Comparison of ENCODE assay signal across 26 cellular contexts in genomic region chr5:3345195-3345594, GRCh38.
"Had no signal": no experiment of that assay in that cellular context is flagged by ENCODE, and none has a peak within 500 bp of the region (broad histone marks: within the 10 kb centered on the region; RNA-seq: fewer than 3 reads in every experiment).

No MANE protein-coding gene starts in this region.

- H3K4me1 ChIP-seq: neural progenitor cell, psoas muscle, transverse colon, upper lobe of right lung, uterus had no signal

- H3K27ac ChIP-seq: esophagus squamous epithelium, neural progenitor cell, psoas muscle, skin epidermis, transverse colon, upper lobe of right lung, uterus had no signal

- ATAC-seq: left lobe of liver; mucosa of descending colon; psoas muscle; right cardiac atrium; stimulated activated naive B cell treated with anti-CD40 and anti-IgM and Interleukin-4, amounts not matched to agents 10 μg/mL and 1 μg/mL and 100 μg/mL, for 72 hours; upper lobe of right lung had no signal

- H3K4me3 ChIP-seq: esophagus squamous epithelium, lung, mucosa of descending colon, neural progenitor cell, psoas muscle, skin epidermis, transverse colon, upper lobe of right lung, uterus had no signal

- H3K9me3 Mint-ChIP-seq: mesothelial cell of epicardium, neural progenitor cell had no signal

- H3K9me3 ChIP-seq: esophagus squamous epithelium, psoas muscle, transverse colon, upper lobe of right lung, uterus had no signal

- H2AFZ ChIP-seq: neural progenitor cell had no signal

- H3K4me3 Mint-ChIP-seq: dendritic cell treated with granulocyte-macrophage colony-stimulating factor and Interleukin-4, amounts not matched to agents 40 ng/mL and 50 ng/mL, for 4 days; memory B cell; mesothelial cell of epicardium; nephron; neural progenitor cell; stimulated activated naive B cell treated with anti-CD40 and anti-IgM and Interleukin-4, amounts not matched to agents 10 μg/mL and 1 μg/mL and 100 μg/mL, for 72 hours; stimulated activated naive CD8-positive, alpha-beta T cell treated with anti-CD3 and anti-CD28 coated beads, Interleukin-15, Interleukin-2, amounts not matched to agents 100 ng/mL and 50 ng/mL, for 24 hours had no signal

- H3K9ac ChIP-seq: neural progenitor cell had no signal

- DNase-seq: cerebellar nuclear complex; effector CD8-positive, alpha-beta T cell; esophagus squamous epithelium; foreskin melanocyte; kidney; mucosa of descending colon; naive B cell; right cardiac atrium; stimulated activated CD4-positive, alpha-beta T cell treated with anti-CD3 and anti-CD28 coated beads, Interleukin-15, amount 100 ng/mL, for 24 hours; stimulated activated CD4-positive, alpha-beta T cell treated with anti-CD3 and anti-CD28 coated beads, Interleukin-2, amount 100 ng/mL, for 48 hours; stimulated activated naive B cell treated with anti-CD40 and anti-IgM and Interleukin-4, amounts not matched to agents 10 μg/mL and 1 μg/mL and 100 μg/mL, for 72 hours; transverse colon; upper lobe of right lung; uterus had no signal

- H3K27ac Mint-ChIP-seq: dendritic cell treated with granulocyte-macrophage colony-stimulating factor and Interleukin-4, amounts not matched to agents 40 ng/mL and 50 ng/mL, for 4 days; memory B cell; mesothelial cell of epicardium; naive B cell; nephron; neural progenitor cell; stimulated activated naive B cell treated with anti-CD40 and anti-IgM and Interleukin-4, amounts not matched to agents 10 μg/mL and 1 μg/mL and 100 μg/mL, for 72 hours; stimulated activated naive CD8-positive, alpha-beta T cell treated with anti-CD3 and anti-CD28 coated beads, Interleukin-15, Interleukin-2, amounts not matched to agents 100 ng/mL and 50 ng/mL, for 24 hours had no signal

- H3K27me3 Mint-ChIP-seq: dendritic cell treated with granulocyte-macrophage colony-stimulating factor and Interleukin-4, amounts not matched to agents 40 ng/mL and 50 ng/mL, for 4 days; memory B cell; naive B cell; stimulated activated naive B cell treated with anti-CD40 and anti-IgM and Interleukin-4, amounts not matched to agents 10 μg/mL and 1 μg/mL and 100 μg/mL, for 72 hours; stimulated activated naive CD8-positive, alpha-beta T cell treated with anti-CD3 and anti-CD28 coated beads, Interleukin-15, Interleukin-2, amounts not matched to agents 100 ng/mL and 50 ng/mL, for 24 hours had no signal

- FAIRE-seq: colon, endothelial cell of umbilical vein, kidney had no signal

- H3K27me3 ChIP-seq: esophagus squamous epithelium, neural progenitor cell, transverse colon, upper lobe of right lung, uterus had no signal

- H3K4me2 ChIP-seq: neural progenitor cell had no signal

- H3K36me3 Mint-ChIP-seq: memory B cell; mesothelial cell of epicardium; naive B cell; neural progenitor cell; stimulated activated naive B cell treated with anti-CD40 and anti-IgM and Interleukin-4, amounts not matched to agents 10 μg/mL and 1 μg/mL and 100 μg/mL, for 72 hours had no signal

- H3K4me1 Mint-ChIP-seq: memory B cell; mesothelial cell of epicardium; naive B cell; nephron; stimulated activated naive B cell treated with anti-CD40 and anti-IgM and Interleukin-4, amounts not matched to agents 10 μg/mL and 1 μg/mL and 100 μg/mL, for 72 hours had no signal

- H3K36me3 ChIP-seq: esophagus squamous epithelium, neural progenitor cell, transverse colon, upper lobe of right lung, uterus had no signal
